14 cellular contexts compared by ENCODE assay signal in genomic region chr17:62562656-62563055, GRCh38.
DNase-seq lines count a peak whose midpoint lies in the region; ATAC-seq and TF ChIP-seq lines count a peak whose summit lies in the region.
"Had no signal": no experiment of that assay in that cellular context is flagged by ENCODE, and none has a peak within 500 bp of the region (broad histone marks: within the 10 kb centered on the region; RNA-seq: fewer than 3 reads in every experiment).

No MANE protein-coding gene starts in this region.

- CTCF ChIA-PET in A673 (lab: Charles Lee) (interaction anchor here (0.5 kb wide), 1 partner anchor 158 kb away, joined by 3 read pairs; no protein-coding TSS in a partner anchor), HEK293 (lab: Yijun Ruan, JAX) (interaction anchor here (1.2 kb wide), 1 partner anchor 10 kb away, joined by 3 read pairs; no protein-coding TSS in a partner anchor)

- no peaks in the 10 kb centered on the region for H3K9me3 Mint-ChIP-seq in activated naive CD8-positive, alpha-beta T cell treated with anti-CD3 and anti-CD28 coated beads, Interleukin-2, amount 50 U/mL, for 24 hours

- H3K27me3 Mint-ChIP-seq in activated naive CD8-positive, alpha-beta T cell treated with anti-CD3 and anti-CD28 coated beads, Interleukin-2, amount 50 U/mL, for 24 hours, result no peaks in the 10 kb centered on the region

- no peak overlapping the region for H3K27ac Mint-ChIP-seq in activated naive CD8-positive, alpha-beta T cell treated with anti-CD3 and anti-CD28 coated beads, Interleukin-2, amount 50 U/mL, for 24 hours
- H3K27ac Mint-ChIP-seq: activated CD8-positive, alpha-beta T cell treated with anti-CD3 and anti-CD28 coated beads, Interleukin-2, amount 10 ng/mL, durations not matched to agents 7 days and 5 days; activated naive CD4-positive, alpha-beta T cell treated with anti-CD3 and anti-CD28 coated beads, Interleukin-2, amount 50 U/mL, for 72 hours had no signal

- H3K4me3 Mint-ChIP-seq in activated naive CD8-positive, alpha-beta T cell treated with anti-CD3 and anti-CD28 coated beads, Interleukin-2, amount 50 U/mL, for 24 hours, result no peak overlapping the region
- H3K4me3 Mint-ChIP-seq: activated CD8-positive, alpha-beta T cell treated with anti-CD3 and anti-CD28 coated beads, Interleukin-2, amount 10 ng/mL, durations not matched to agents 7 days and 5 days had no signal

- intact Hi-C loops in A673 (cut with micrococcal nuclease; ENCODE audit: unreplicated experiment), result no loop called here

- TF ChIP-seq CTCF in A673 (conservative IDR thresholded peaks at IDR 0.05; ENCODE audit: low read depth, low read length) (no peak), HEK293 (tag by site-specific recombination; IDR thresholded peaks at IDR 0.05) (no peak), fibroblast of pulmonary artery (IDR thresholded peaks at IDR 0.05; ENCODE audit: low read length, missing control alignments) (no peak)

- no TSS peak for BruUV-seq in A673 (replicated peaks; lab: Mats Ljungman, UMichigan)

- ATAC-seq in activated naive CD8-positive, alpha-beta T cell treated with anti-CD3 and anti-CD28 coated beads, Interleukin-2, amount 50 U/mL, for 24 hours, result no peak
- no peak for ATAC-seq in HG02759 (IDR thresholded peaks at IDR 0.05; ENCODE audit: unreplicated experiment)
- ATAC-seq: activated CD8-positive, alpha-beta T cell treated with anti-CD3 and anti-CD28 coated beads, Interleukin-2, amount 10 ng/mL, durations not matched to agents 7 days and 5 days; activated naive CD4-positive, alpha-beta T cell treated with anti-CD3 and anti-CD28 coated beads, Interleukin-2, amount 50 U/mL, for 72 hours had no signal

- peak; percentile 35 for DNase-seq in A673 (ENCODE audit: low spot score)
- DNase-seq in SJCRH30, result peak; percentile 46 to 70
- peak; percentile 82 for DNase-seq in fibroblast of pulmonary artery (ENCODE audit: low read depth)
- no peak for DNase-seq in activated CD4-positive, alpha-beta T cell treated with anti-CD3 and anti-CD28 coated beads for 1 hour
- DNase-seq in activated naive CD8-positive, alpha-beta T cell treated with anti-CD3 and anti-CD28 coated beads, Interleukin-2, amount 50 U/mL, for 24 hours, result no peak
- no peak for DNase-seq in stimulated activated CD4-positive, alpha-beta T cell treated with anti-CD3 and anti-CD28 coated beads, Interleukin-4, amount 100 ng/mL, for 1 hour
- DNase-seq: activated CD8-positive, alpha-beta T cell treated with anti-CD3 and anti-CD28 coated beads, Interleukin-2, amount 10 ng/mL, durations not matched to agents 7 days and 5 days; BE2C; H7; NCI-H526 treated with DMSO at 0.1 percent for 48 hours; thyroid gland had no signal

- peaks cover 14% of the 10 kb centered on the region for H3K4me1 Mint-ChIP-seq in activated naive CD8-positive, alpha-beta T cell treated with anti-CD3 and anti-CD28 coated beads, Interleukin-2, amount 50 U/mL, for 24 hours

- H3K27me3 ChIP-seq in A673 (replicated peaks; ENCODE audit: insufficient read depth, low read depth, low read length, poor library complexity), result no peaks in the 10 kb centered on the region
- H3K27me3 ChIP-seq in SJCRH30, result no peaks in the 10 kb centered on the region
- H3K27me3 ChIP-seq: BE2C, thyroid gland had no signal

- H3K4me1 ChIP-seq in A673 (ENCODE audit: insufficient read depth, low read length, poor library complexity, severe bottlenecking) (no peaks in the 10 kb centered on the region), HEK293 (ENCODE audit: control insufficient read depth, insufficient read depth, low read length) (peaks cover 6% of the 10 kb centered on the region), SJCRH30 (0 out of 2 replicates have a peak, but pooled peaks cover 3% of the 10 kb centered on the region)
- H3K4me1 ChIP-seq: BE2C had no signal

- H3K36me3 Mint-ChIP-seq in activated naive CD8-positive, alpha-beta T cell treated with anti-CD3 and anti-CD28 coated beads, Interleukin-2, amount 50 U/mL, for 24 hours (ENCODE audit: low read depth), result peaks cover 44% of the 10 kb centered on the region

- no peak overlapping the region for H3K4me3 ChIP-seq in A673 (ENCODE audit: low read depth, low read length, poor library complexity, severe bottlenecking)
- no peak overlapping the region for H3K4me3 ChIP-seq in HEK293 (ENCODE audit: low read depth, low read length)
- H3K4me3 ChIP-seq in SJCRH30, result no peak overlapping the region
- no peak overlapping the region for H3K4me3 ChIP-seq in fibroblast of pulmonary artery (replicated peaks; ENCODE audit: low read depth, low read length)
- H3K4me3 ChIP-seq: thyroid gland had no signal

- H3K9me3 ChIP-seq in A673 (ENCODE audit: low read depth, low read length, poor library complexity, severe bottlenecking), result no peaks in the 10 kb centered on the region
- H3K9me3 ChIP-seq in HEK293 (ENCODE audit: control insufficient read depth, insufficient read depth, low read depth, low read length), result no peaks in the 10 kb centered on the region
- H3K9me3 ChIP-seq in SJCRH30 (replicated peaks), result no peaks in the 10 kb centered on the region
- H3K9me3 ChIP-seq: BE2C, thyroid gland had no signal

- H3K27ac ChIP-seq in A673 (ENCODE audit: low read depth, low read length, poor library complexity, severe bottlenecking) (no peak overlapping the region), HEK293 (ENCODE audit: extremely low read depth, low read depth, low read length) (no peak overlapping the region), SJCRH30 (no peak overlapping the region)
- H3K27ac ChIP-seq: thyroid gland had no signal

- POLR2A ChIA-PET in A673 (lab: Charles Lee; ENCODE audit: low non-redundant PET) (no interaction called here), HEK293 (lab: Yijun Ruan, JAX) (no interaction called here)

- H3K36me3 ChIP-seq in A673 (ENCODE audit: insufficient read depth, low read length, poor library complexity, severe bottlenecking) (peaks cover 23% of the 10 kb centered on the region), HEK293 (ENCODE audit: control insufficient read depth in 2 of 2, insufficient read depth in 1 of 2, low read length in 2 of 2) (peaks cover 51 to 71% of the 10 kb centered on the region in 2 experiments), SJCRH30 (peaks cover 50% of the 10 kb centered on the region)

TF ChIP-seq in HEK293, 187 proteins besides CTCF, POLR2A, EP300 and RAD21 (continues in another document):
- TF ChIP-seq ZNF830 (tag by site-specific recombination; IDR thresholded peaks at IDR 0.05; ENCODE audit: low read depth) (no peak), KLF9 (tag by site-specific recombination; IDR thresholded peaks at IDR 0.05; ENCODE audit: low read depth) (no peak), ZNF792 (tag by site-specific recombination; IDR thresholded peaks at IDR 0.05) (no peak), ZNF292 (tag by site-specific recombination; IDR thresholded peaks at IDR 0.05; ENCODE audit: borderline replicate concordance, low read depth) (no peak), MZF1 (tag by site-specific recombination; IDR thresholded peaks at IDR 0.05; ENCODE audit: borderline replicate concordance) (0 out of 2 replicates have a peak, but pooled peaks have one; percentile 18), BCL11B (tag by site-specific recombination; IDR thresholded peaks at IDR 0.05; ENCODE audit: low read depth) (no peak), KLF16 (tag by site-specific recombination; IDR thresholded peaks at IDR 0.05) (no peak), OSR2 (tag by site-specific recombination; IDR thresholded peaks at IDR 0.05) (no peak), HOXD13 (CRISPR knock-in tag; IDR thresholded peaks at IDR 0.05; ENCODE audit: borderline replicate concordance) (no peak), ZNF155 (tag by site-specific recombination; IDR thresholded peaks at IDR 0.05) (no peak), ZNF132 (tag by site-specific recombination; IDR thresholded peaks at IDR 0.05; ENCODE audit: borderline replicate concordance) (no peak), ZNF423 (tag by site-specific recombination; IDR thresholded peaks at IDR 0.05) (no peak), ZSCAN23 (tag by site-specific recombination; IDR thresholded peaks at IDR 0.05) (no peak), ZNF704 (tag by site-specific recombination; IDR thresholded peaks at IDR 0.05) (no peak), TSHZ1 (tag by site-specific recombination; IDR thresholded peaks at IDR 0.05; ENCODE audit: borderline replicate concordance) (no peak)

Comparison
In these comparisons a context has a peak if more than half of its experiments do, and no peak if none do; other contexts are left out.
1. DNase-seq: peak in A673 (single experiment), SJCRH30 (2 of 2) and fibroblast of pulmonary artery (single experiment); none in activated CD4-positive, alpha-beta T cell treated with anti-CD3 and anti-CD28 coated beads for 1 hour (single experiment), activated naive CD8-positive, alpha-beta T cell treated with anti-CD3 and anti-CD28 coated beads, Interleukin-2, amount 50 U/mL, for 24 hours (single experiment) and stimulated activated CD4-positive, alpha-beta T cell treated with anti-CD3 and anti-CD28 coated beads, Interleukin-4, amount 100 ng/mL, for 1 hour (single experiment).